ENCODE assay signal across 8 cellular contexts in genomic region chr17:75864448-75864871, GRCh38. TPM values are rescaled to one million over a fixed set of nuclear protein-coding genes. Genes with fewer than 3 reads are reported as not detected.
DNase-seq lines count a peak whose midpoint lies in the region; ATAC-seq and TF ChIP-seq lines count a peak whose summit lies in the region.

No MANE protein-coding gene starts in this region.

- no peaks in the 10 kb centered on the region for H3K9me3 Mint-ChIP-seq in Calu3 (ENCODE audit: low read depth, unreplicated experiment)

- no peak overlapping the region for H3K27ac Mint-ChIP-seq in Calu3 (ENCODE audit: unreplicated experiment)

- no peak for TF ChIP-seq CTCF in Calu3 (IDR thresholded peaks at IDR 0.05; ENCODE audit: unreplicated experiment)

- intact Hi-C loops in Calu3 (cut with micrococcal nuclease; ENCODE audit: unreplicated experiment): no loop called here

- DNase-seq in DMS79 treated with DMSO at 0.1 percent for 48 hours (lab: John Stamatoyannopoulos, UW) (peak; percentile 69), germinal center (ENCODE audit: low spot score) (peak; percentile 51), Calu3 (no peak)
- DNase-seq in activated CD4-positive, alpha-beta T cell treated with anti-CD3 and anti-CD28 coated beads, Interleukin-2, amount 50 U/mL, for 48 hours: peak; percentile 34 to 52
- DNase-seq in stimulated activated CD8-positive, alpha-beta memory T cell treated with anti-CD3 and anti-CD28 coated beads, Interleukin-4, amount 100 ng/mL, for 48 hours: peak; percentile 59
- no peak for DNase-seq in effector CD4-positive, alpha-beta T cell

- BruUV-seq in Calu3 (replicated peaks; lab: Mats Ljungman, UMichigan): no TSS peak

- no peaks in the 10 kb centered on the region for H3K27me3 Mint-ChIP-seq in Calu3 (ENCODE audit: unreplicated experiment)

- no peak overlapping the region for H3K4me3 Mint-ChIP-seq in Calu3 (ENCODE audit: low read depth, unreplicated experiment)

- H3K36me3 Mint-ChIP-seq in Calu3 (ENCODE audit: insufficient read depth, unreplicated experiment): peaks cover 4% of the 10 kb centered on the region

- ATAC-seq in GM19328 (IDR thresholded peaks at IDR 0.05; ENCODE audit: unreplicated experiment) (peak; percentile 57), HG03175 (IDR thresholded peaks at IDR 0.05; ENCODE audit: unreplicated experiment) (peak; percentile 85)

- CTCF ChIA-PET in Calu3 (lab: Charles Lee): no interaction called here

- H3K4me1 Mint-ChIP-seq in Calu3 (ENCODE audit: low read depth, unreplicated experiment): peaks cover 8% of the 10 kb centered on the region

RNA-seq across cellular contexts. Expression of gene WBP2, which starts 9.3 kb away (rescaled TPM):
- total RNA-seq in Calu3 (2022): 126 and 133 TPM in 2 replicates

RNA-seq across cellular contexts. Expression of gene TRIM47, which starts 13.9 kb away (rescaled TPM):
- total RNA-seq in Calu3 (2022): 51.2 and 54.1 TPM in 2 replicates

RNA-seq across cellular contexts. Expression of gene UNC13D, which starts 20.3 kb away (rescaled TPM):
- 103 and 104 TPM in 2 replicates for total RNA-seq in Calu3 (2022)

RNA-seq across cellular contexts. Expression of gene TRIM65, which starts 32.3 kb away (rescaled TPM):
- total RNA-seq in Calu3 (2022): 15.4 and 18.9 TPM in 2 replicates

RNA-seq across cellular contexts. Expression of gene MRPL38, which starts 40.2 kb away (rescaled TPM):
- 112 and 130 TPM in 2 replicates for total RNA-seq in Calu3 (2022)

Comparison
In these comparisons a context has a peak if more than half of its experiments do, and no peak if none do; other contexts are left out.
1. DNase-seq: peak in DMS79 treated with DMSO at 0.1 percent for 48 hours (single experiment), activated CD4-positive, alpha-beta T cell treated with anti-CD3 and anti-CD28 coated beads, Interleukin-2, amount 50 U/mL, for 48 hours (2 of 2), germinal center (single experiment) and stimulated activated CD8-positive, alpha-beta memory T cell treated with anti-CD3 and anti-CD28 coated beads, Interleukin-4, amount 100 ng/mL, for 48 hours (single experiment); none in Calu3 (single experiment) and effector CD4-positive, alpha-beta T cell (single experiment).